8 cellular contexts compared by ENCODE assay signal in the genomic region with DNA sequence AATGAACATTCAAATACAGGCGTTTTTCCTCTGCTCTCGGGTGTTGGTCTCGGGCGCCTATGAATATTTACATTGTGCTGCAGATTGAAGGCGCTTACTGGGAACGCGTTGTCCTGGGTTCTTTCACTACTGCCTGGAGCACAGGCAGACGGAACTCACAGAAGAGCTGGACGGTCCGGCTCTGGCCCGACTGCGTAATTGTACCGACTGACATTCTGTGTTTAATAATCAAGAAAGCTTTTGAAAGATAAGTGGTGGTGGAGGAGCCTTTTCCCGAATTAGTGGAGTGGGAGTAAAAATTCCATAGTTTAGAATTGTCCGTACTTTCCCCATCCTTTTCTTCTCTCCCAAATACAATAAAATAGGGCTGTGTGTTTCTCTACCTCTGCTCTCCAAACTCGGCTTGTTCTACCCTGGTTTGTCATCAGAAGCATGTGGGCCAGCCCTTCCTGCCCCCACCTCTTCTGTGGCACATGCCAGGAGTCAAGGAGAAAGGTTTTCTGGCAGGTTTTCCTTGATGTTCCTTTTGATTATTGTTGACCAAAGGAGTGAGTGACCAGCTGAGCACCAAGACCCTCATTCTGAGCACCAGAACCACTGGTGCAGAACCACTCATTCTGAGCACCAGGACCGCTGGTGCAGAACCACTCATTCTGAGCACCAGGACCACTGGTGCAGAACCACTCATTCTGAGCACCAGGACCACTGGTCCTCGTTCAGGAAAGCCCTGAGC. TPM values are rescaled to one million over a fixed set of nuclear protein-coding genes. Genes with fewer than 3 reads are reported as not detected.
A peak's percentile ranks its signal among the peaks of the same experiment; 100 is the strongest.
DNase-seq lines count a peak whose midpoint lies in the region; ATAC-seq and TF ChIP-seq lines count a peak whose summit lies in the region.

No MANE protein-coding gene starts in this region.

- no peaks in the 10 kb centered on the region for H3K36me3 ChIP-seq in A673 (ENCODE audit: insufficient read depth, low read length, poor library complexity, severe bottlenecking)
- peaks cover 2 to 3% of the 10 kb centered on the region in 2 donors for H3K36me3 ChIP-seq in mucosa of rectum (ENCODE audit: control insufficient read depth in 2 of 2, insufficient read depth in 2 of 2, low read length in 2 of 2)

- intact Hi-C loops in A673 (cut with micrococcal nuclease; ENCODE audit: unreplicated experiment) = loop anchor here (5.0 kb wide), 1 partner anchor 144 kb away; no protein-coding TSS in a partner anchor

- peak overlapping the region in 1 of 2 donors; percentile 91 for H3K9ac ChIP-seq in mucosa of rectum (ENCODE audit: low read depth in 1 of 2, low read length in 2 of 2)

- H3K4me1 ChIP-seq in A673 (ENCODE audit: insufficient read depth, low read length, poor library complexity, severe bottlenecking) (no peaks in the 10 kb centered on the region), mucosa of rectum (ENCODE audit: control insufficient read depth in 2 of 2, insufficient read depth in 2 of 2, low read length in 2 of 2) (peaks cover 10 to 11% of the 10 kb centered on the region in 2 donors)

- no peak for TF ChIP-seq CTCF in A673 (conservative IDR thresholded peaks at IDR 0.05; ENCODE audit: low read depth, low read length)

- DNase-seq in A673 (ENCODE audit: low spot score) = no peak
- peak; percentile 36 for DNase-seq in cerebellar cortex (ENCODE audit: low spot score)
- DNase-seq in hepatic stellate cell (ENCODE audit: low spot score) = no peak
- DNase-seq in GOT3 (lab: John Stamatoyannopoulos, UW) = no peak
- no peak for DNase-seq in putamen (ENCODE audit: low spot score)
- no peak for DNase-seq in NCI-H226

- H3K27me3 ChIP-seq in A673 (replicated peaks; ENCODE audit: insufficient read depth, low read depth, low read length, poor library complexity) (peaks cover 67% of the 10 kb centered on the region), mucosa of rectum (ENCODE audit: control insufficient read depth in 2 of 2, insufficient read depth in 2 of 2, low read length in 2 of 2) (peaks cover 0 to 5% of the 10 kb centered on the region in 2 donors)

- CTCF ChIA-PET in A673 (lab: Charles Lee) = no interaction called here

- no peaks in the 10 kb centered on the region for H3K9me3 ChIP-seq in A673 (ENCODE audit: low read depth, low read length, poor library complexity, severe bottlenecking)
- H3K9me3 ChIP-seq in mucosa of rectum (ENCODE audit: control insufficient read depth in 2 of 2, low read length in 2 of 2) = no peaks in the 10 kb centered on the region

- no peak overlapping the region for H3K27ac ChIP-seq in A673 (ENCODE audit: low read depth, low read length, poor library complexity, severe bottlenecking)
- peak overlapping the region in 1 of 2 donors; percentile 77 for H3K27ac ChIP-seq in mucosa of rectum (ENCODE audit: low read depth in 2 of 2, low read length in 2 of 2)

- ATAC-seq in HG02759 (IDR thresholded peaks at IDR 0.05; ENCODE audit: unreplicated experiment) = peak; percentile 10

- POLR2A ChIA-PET in A673 (lab: Charles Lee; ENCODE audit: low non-redundant PET) = interaction anchor here (0.6 kb wide), 1 partner anchor 150 kb away, joined by 5 read pairs; no protein-coding TSS in a partner anchor

- peak overlapping the region; percentile 61 for H3K4me3 ChIP-seq in A673 (ENCODE audit: low read depth, low read length, poor library complexity, severe bottlenecking)
- peak overlapping the region; percentile 79 to 89 for H3K4me3 ChIP-seq in mucosa of rectum (ENCODE audit: low read length in 2 of 2)

- no TSS peak for BruUV-seq in A673 (replicated peaks; lab: Mats Ljungman, UMichigan)

RNA-seq across cellular contexts. Expression of gene FHDC1, which starts 2.3 kb away (rescaled TPM):
- total RNA-seq in A673 (2021) = 0.26 and 0.39 TPM in 2 replicates
